ENCODE assay signal across 14 cellular contexts in the genomic region with DNA sequence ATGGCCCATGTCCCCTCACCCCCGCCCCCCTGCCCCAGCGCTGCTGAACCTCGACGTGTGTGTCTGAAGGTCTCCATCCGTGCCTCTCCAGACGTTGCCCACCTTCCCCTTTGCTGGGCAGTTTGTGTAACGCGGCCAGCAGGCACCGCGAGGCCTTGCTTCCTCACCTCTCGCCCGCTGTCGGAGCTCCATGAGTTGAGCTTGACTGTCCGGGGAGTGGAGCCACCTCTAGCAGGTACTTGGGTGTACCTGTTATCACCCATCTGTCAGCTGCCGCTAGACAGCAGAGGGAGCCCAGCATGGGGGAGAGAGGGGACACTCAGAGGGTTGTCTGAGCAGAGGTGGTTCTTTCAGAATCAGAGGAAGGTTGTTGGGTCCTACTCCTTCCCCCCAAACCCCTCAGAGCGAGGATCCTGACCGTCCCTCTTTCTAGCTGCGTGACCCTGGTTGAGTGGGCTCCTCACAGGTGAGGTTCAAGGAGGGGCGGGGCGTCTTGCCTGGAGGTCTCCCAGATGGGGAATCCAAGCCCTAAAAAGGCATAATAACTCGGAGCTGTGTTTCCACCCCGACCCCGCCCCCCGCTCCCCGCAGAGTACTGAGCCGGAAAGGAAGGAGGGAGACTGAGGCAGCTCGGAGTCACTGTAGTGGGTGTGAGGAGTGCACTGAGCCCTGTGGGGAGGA.
DNase-seq lines count a peak whose midpoint lies in the region; ATAC-seq, FAIRE-seq and TF ChIP-seq lines count a peak whose summit lies in the region.
"Had no signal": no experiment of that assay in that cellular context is flagged by ENCODE, and none has a peak within 500 bp of the region (broad histone marks: within the 10 kb centered on the region; RNA-seq: fewer than 3 reads in every experiment).

No MANE protein-coding gene starts in this region.

- intact Hi-C loops in CD8-positive, alpha-beta T cell (cut with DNase I, micrococcal nuclease), result no loop called here
- intact Hi-C loops in aorta (cut with DNase I), result no loop called here

- H3K27ac ChIP-seq in CD8-positive, alpha-beta T cell (ENCODE audit: low read depth, low read length), result no peak overlapping the region
- H3K27ac ChIP-seq in hepatocyte (no peak overlapping the region), aorta (ENCODE audit: low read depth in 1 of 2, low read length in 2 of 2) (no peak overlapping the region)
- H3K27ac ChIP-seq: upper lobe of right lung had no signal

- TF ChIP-seq POLR2A in GM12892 (IDR thresholded peaks at IDR 0.05; ENCODE audit: low read depth, low read length), result no peak

- H3K9me3 ChIP-seq in CD8-positive, alpha-beta T cell (ENCODE audit: low read length), result no peaks in the 10 kb centered on the region
- H3K9me3 ChIP-seq in hepatocyte (ENCODE audit: low read depth) (no peaks in the 10 kb centered on the region), aorta (ENCODE audit: control insufficient read depth, low read length) (no peaks in the 10 kb centered on the region)
- H3K9me3 ChIP-seq: upper lobe of right lung had no signal

- no peak overlapping the region for H3K27ac Mint-ChIP-seq in CD8-positive, alpha-beta T cell
- no peak overlapping the region for H3K27ac Mint-ChIP-seq in progenitor cell of endocrine pancreas

- POLR2A ChIA-PET in CD8-positive, alpha-beta T cell (lab: Charles Lee), result interaction anchor here (0.6 to 2.0 kb wide), 10 partner anchors 9 to 262 kb away, joined by 3 to 9 read pairs (median 4); a partner anchor contains a TSS

- H2AFZ ChIP-seq in hepatocyte, result no peak overlapping the region

- no peaks in the 10 kb centered on the region for H3K36me3 Mint-ChIP-seq in CD8-positive, alpha-beta T cell
- no peaks in the 10 kb centered on the region for H3K36me3 Mint-ChIP-seq in progenitor cell of endocrine pancreas (ENCODE audit: insufficient read depth)

- peaks cover 34% of the 10 kb centered on the region for H3K27me3 Mint-ChIP-seq in CD8-positive, alpha-beta T cell (ENCODE audit: low read depth)
- H3K27me3 Mint-ChIP-seq in progenitor cell of endocrine pancreas, result peaks cover 64% of the 10 kb centered on the region

- no peaks in the 10 kb centered on the region for H3K9me3 Mint-ChIP-seq in CD8-positive, alpha-beta T cell
- H3K9me3 Mint-ChIP-seq in progenitor cell of endocrine pancreas (ENCODE audit: low read depth), result no peaks in the 10 kb centered on the region

- no peak for ATAC-seq in CD8-positive, alpha-beta T cell
- no peak for ATAC-seq in aorta (ENCODE audit: low FRiP score)

- peaks cover 31% of the 10 kb centered on the region for H3K4me1 Mint-ChIP-seq in CD8-positive, alpha-beta T cell (ENCODE audit: low read depth)
- H3K4me1 Mint-ChIP-seq in progenitor cell of endocrine pancreas (ENCODE audit: low read depth), result peaks cover 21% of the 10 kb centered on the region

- H3K4me3 Mint-ChIP-seq in CD8-positive, alpha-beta T cell, result peak overlapping the region; percentile 84
- H3K4me3 Mint-ChIP-seq in progenitor cell of endocrine pancreas (ENCODE audit: low read depth), result peak overlapping the region; percentile 27

- DNase-seq in CD8-positive, alpha-beta T cell, result no peak
- DNase-seq in NCI-H2171 (lab: John Stamatoyannopoulos, UW) (peak; percentile 56), hepatocyte (ENCODE audit: low spot score) (no peak), progenitor cell of endocrine pancreas (ENCODE audit: low spot score, unreplicated experiment) (no peak), HPDE6-E6E7 (ENCODE audit: extremely low spot score) (no peak), aorta (no peak), KG1 (lab: John Stamatoyannopoulos, UW) (no peak), GM12892 (ENCODE audit: insufficient read length) (no peak)
- DNase-seq: AML-193, DND-41, NCI-H1092 had no signal

- no peak overlapping the region for H3K4me3 ChIP-seq in CD8-positive, alpha-beta T cell (ENCODE audit: low read depth, low read length)
- H3K4me3 ChIP-seq in hepatocyte, result peak overlapping the region; percentile 63
- no peak overlapping the region for H3K4me3 ChIP-seq in aorta (ENCODE audit: low read length in 2 of 2)

- H3K4me1 ChIP-seq in CD8-positive, alpha-beta T cell (ENCODE audit: insufficient read depth, low read length), result peaks cover 21% of the 10 kb centered on the region
- H3K4me1 ChIP-seq in hepatocyte (ENCODE audit: insufficient read depth) (peaks cover 15% of the 10 kb centered on the region), aorta (ENCODE audit: control insufficient read depth in 1 of 2, insufficient read depth in 2 of 2, low read length in 2 of 2) (no peaks in the 10 kb centered on the region)

- CTCF ChIA-PET in CD8-positive, alpha-beta T cell (lab: Charles Lee), result interaction anchor here (1.1 to 4.0 kb wide), 4 partner anchors 9 to 262 kb away, joined by 3 to 14 read pairs (median 5); no protein-coding TSS in a partner anchor

- no peak for TF ChIP-seq CTCF in CD8-positive, alpha-beta T cell (IDR thresholded peaks at IDR 0.05)
- TF ChIP-seq CTCF in hepatocyte (IDR thresholded peaks at IDR 0.05; ENCODE audit: poor library complexity), result no peak
- no peak for TF ChIP-seq CTCF in progenitor cell of endocrine pancreas (IDR thresholded peaks at IDR 0.05; ENCODE audit: unreplicated experiment)

- H3K79me2 ChIP-seq in hepatocyte, result no peaks in the 10 kb centered on the region

- no peaks in the 10 kb centered on the region for H4K20me1 ChIP-seq in hepatocyte (ENCODE audit: insufficient read depth, poor library complexity, severe bottlenecking)

- peak overlapping the region; percentile 98 for H3K4me2 ChIP-seq in hepatocyte

- no peaks in the 10 kb centered on the region for H3K9me2 ChIP-seq in hepatocyte (replicated peaks; ENCODE audit: insufficient read depth)

- FAIRE-seq in GM12892 (lab: Jason Lieb, UNC), result no peak
- FAIRE-seq: HepG2, TTC549 had no signal

- 39% methylated on average over 27 of the region's 27 CpGs for WGBS in hepatocyte (ENCODE audit: low lambda C conversion rate, missing lambda C conversion rate)
- WGBS in aorta, 2 donors, result 67 to 73% methylated on average over 27 of the region's 27 CpGs

- H3K36me3 ChIP-seq in CD8-positive, alpha-beta T cell (ENCODE audit: insufficient read depth, low read length), result no peaks in the 10 kb centered on the region
- H3K36me3 ChIP-seq in hepatocyte (replicated peaks; ENCODE audit: insufficient read depth, low read depth) (no peaks in the 10 kb centered on the region), aorta (ENCODE audit: control insufficient read depth in 1 of 2, insufficient read depth in 2 of 2, low read length in 1 of 2) (no peaks in the 10 kb centered on the region)
- H3K36me3 ChIP-seq: upper lobe of right lung had no signal

- peaks cover 11% of the 10 kb centered on the region for H3K27me3 ChIP-seq in CD8-positive, alpha-beta T cell (ENCODE audit: insufficient read depth, low read length)
- H3K27me3 ChIP-seq in hepatocyte (peaks cover 15% of the 10 kb centered on the region), aorta (ENCODE audit: control insufficient read depth in 1 of 2, insufficient read depth in 2 of 2, low read length in 1 of 2) (no peaks in the 10 kb centered on the region)
- H3K27me3 ChIP-seq: upper lobe of right lung had no signal
